ENCODE assay signal across 19 cellular contexts in the genomic region with DNA sequence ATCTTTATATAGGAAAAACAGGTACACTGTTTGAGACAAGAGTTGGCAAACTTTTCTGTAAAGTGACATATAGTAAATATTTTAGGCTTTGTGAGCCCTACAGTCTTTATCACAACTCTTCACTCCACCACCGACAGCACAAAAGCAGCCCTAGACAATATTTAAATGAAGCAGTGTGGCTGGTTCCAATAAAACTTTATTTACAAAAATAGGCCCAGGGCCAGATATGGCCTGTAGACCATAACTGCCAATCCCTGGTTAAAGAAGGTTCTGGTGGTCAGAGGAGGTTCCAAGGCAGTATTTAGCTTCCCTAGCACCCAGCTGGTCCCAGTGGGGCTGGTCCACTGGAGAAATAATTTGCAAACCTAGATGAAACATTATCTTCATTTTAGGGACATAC. TPM values are rescaled to one million over a fixed set of nuclear protein-coding genes. Genes with fewer than 3 reads are reported as not detected.
DNase-seq lines count a peak whose midpoint lies in the region; ATAC-seq, FAIRE-seq and TF ChIP-seq lines count a peak whose summit lies in the region.
"Had no signal": no experiment of that assay in that cellular context is flagged by ENCODE, and none has a peak within 500 bp of the region (broad histone marks: within the 10 kb centered on the region; RNA-seq: fewer than 3 reads in every experiment).

No MANE protein-coding gene starts in this region.

- peak overlapping the region; percentile 77 for H3K27ac ChIP-seq in CD4-positive, CD25-positive, alpha-beta regulatory T cell (ENCODE audit: insufficient read depth, low read length, poor library complexity, severe bottlenecking)
- H3K27ac ChIP-seq: C4-2B, GM23248, ovary had no signal

- peaks cover 16% of the 10 kb centered on the region for H3K36me3 Mint-ChIP-seq in activated CD8-positive, alpha-beta T cell treated with anti-CD3 and anti-CD28 coated beads for 36 hours (ENCODE audit: low read depth)
- peaks cover 33% of the 10 kb centered on the region for H3K36me3 Mint-ChIP-seq in activated CD8-positive, alpha-beta T cell treated with anti-CD3 and anti-CD28 coated beads, Interleukin-2, amount 10 ng/mL, durations not matched to agents 7 days and 5 days (ENCODE audit: low read depth)
- H3K36me3 Mint-ChIP-seq in CD4-positive, CD25-positive, alpha-beta regulatory T cell, result peaks cover 30% of the 10 kb centered on the region
- peaks cover 40% of the 10 kb centered on the region for H3K36me3 Mint-ChIP-seq in T-cell
- H3K36me3 Mint-ChIP-seq in naive thymus-derived CD8-positive, alpha-beta T cell, result peaks cover 0 to 46% (median 8%) of the 10 kb centered on the region in 3 donors

- peaks cover 77% of the 10 kb centered on the region for H3K4me1 Mint-ChIP-seq in activated CD8-positive, alpha-beta T cell treated with anti-CD3 and anti-CD28 coated beads for 36 hours (ENCODE audit: low read depth)
- H3K4me1 Mint-ChIP-seq in activated CD8-positive, alpha-beta T cell treated with anti-CD3 and anti-CD28 coated beads, Interleukin-2, amount 10 ng/mL, durations not matched to agents 7 days and 5 days (ENCODE audit: low read depth), result peaks cover 76% of the 10 kb centered on the region
- H3K4me1 Mint-ChIP-seq in CD4-positive, CD25-positive, alpha-beta regulatory T cell, result peaks cover 43 to 80% (median 62%) of the 10 kb centered on the region in 4 donors
- peaks cover 77 to 89% (median 79%) of the 10 kb centered on the region in 3 donors for H3K4me1 Mint-ChIP-seq in T-cell
- H3K4me1 Mint-ChIP-seq in naive thymus-derived CD8-positive, alpha-beta T cell, result peaks cover 38 to 87% (median 82%) of the 10 kb centered on the region in 4 donors

- H3K9me3 ChIP-seq in CD4-positive, CD25-positive, alpha-beta regulatory T cell (ENCODE audit: control insufficient read depth in 2 of 2, low read length in 2 of 2), result no peaks in the 10 kb centered on the region
- H3K9me3 ChIP-seq: gastroesophageal sphincter, ovary had no signal

- POLR2A ChIA-PET in activated CD8-positive, alpha-beta T cell treated with anti-CD3 and anti-CD28 coated beads for 36 hours (lab: Charles Lee), result interaction anchor here (1.5 to 7.8 kb wide), 2 partner anchors 12 to 46 kb away, joined by 4 to 58 read pairs; no protein-coding TSS in a partner anchor
- POLR2A ChIA-PET in activated CD8-positive, alpha-beta T cell treated with anti-CD3 and anti-CD28 coated beads, Interleukin-2, amount 10 ng/mL, durations not matched to agents 7 days and 5 days (lab: Charles Lee), result interaction anchor here (0.5 to 4.8 kb wide), 5 partner anchors 12 to 426 kb away, joined by 3 to 47 read pairs (median 10); a partner anchor contains a TSS
- POLR2A ChIA-PET in T-cell (lab: Charles Lee), result interaction anchor here in 1 of 2 donors (1.1 kb wide), 1 partner anchor 13 kb away, joined by 5 read pairs; no protein-coding TSS in a partner anchor
- POLR2A ChIA-PET in naive thymus-derived CD8-positive, alpha-beta T cell (lab: Charles Lee), result interaction anchor here (4.6 to 9.9 kb wide), 4 partner anchors 11 to 50 kb away, joined by 26 to 277 read pairs (median 150); a partner anchor contains a TSS

- no peaks in the 10 kb centered on the region for H3K27me3 ChIP-seq in CD4-positive, CD25-positive, alpha-beta regulatory T cell (ENCODE audit: control insufficient read depth, insufficient read depth, low read length)
- H3K27me3 ChIP-seq: gastroesophageal sphincter, ovary had no signal

- peaks cover 80% of the 10 kb centered on the region for H3K4me1 ChIP-seq in CD4-positive, CD25-positive, alpha-beta regulatory T cell (ENCODE audit: control insufficient read depth, insufficient read depth, low read length, poor library complexity, severe bottlenecking)

- H3K4me3 Mint-ChIP-seq in activated CD8-positive, alpha-beta T cell treated with anti-CD3 and anti-CD28 coated beads for 36 hours, result no peak overlapping the region
- no peak overlapping the region for H3K4me3 Mint-ChIP-seq in activated CD8-positive, alpha-beta T cell treated with anti-CD3 and anti-CD28 coated beads, Interleukin-2, amount 10 ng/mL, durations not matched to agents 7 days and 5 days
- H3K4me3 Mint-ChIP-seq in CD4-positive, CD25-positive, alpha-beta regulatory T cell, result peak overlapping the region; percentile 44 to 97 (median 96)
- peak overlapping the region; percentile 67 to 96 (median 92) for H3K4me3 Mint-ChIP-seq in T-cell
- peak overlapping the region in 9 of 10 donors; percentile 64 to 99 (median 92) for H3K4me3 Mint-ChIP-seq in naive thymus-derived CD8-positive, alpha-beta T cell

- DNase-seq in activated CD8-positive, alpha-beta T cell treated with anti-CD3 and anti-CD28 coated beads for 36 hours, result no peak
- DNase-seq in activated CD8-positive, alpha-beta T cell treated with anti-CD3 and anti-CD28 coated beads, Interleukin-2, amount 10 ng/mL, durations not matched to agents 7 days and 5 days, result no peak
- no peak for DNase-seq in CD4-positive, CD25-positive, alpha-beta regulatory T cell
- DNase-seq in T-cell (no peak), Kasumi-1 (lab: John Stamatoyannopoulos, UW) (no peak), GM19239 (ENCODE audit: insufficient read length, low spot score) (no peak), CD1c-positive myeloid dendritic cell (ENCODE audit: extremely low spot score) (no peak)
- DNase-seq in naive thymus-derived CD8-positive, alpha-beta T cell, result no peak
- DNase-seq: activated CD4-positive, alpha-beta T cell treated with anti-CD3 and anti-CD28 coated beads, Interleukin-2, amount 50 U/mL, for 1 hour; caudate nucleus; DMS153; GM23248; NCI-H1436 treated with DMSO at 0.1 percent for 48 hours; ovary; Right ventricle myocardium superior had no signal

- CTCF ChIA-PET in activated CD8-positive, alpha-beta T cell treated with anti-CD3 and anti-CD28 coated beads for 36 hours (lab: Charles Lee), result interaction anchor here (1.3 to 3.4 kb wide), 3 partner anchors 14 to 52 kb away, joined by 3 to 18 read pairs (median 4); a partner anchor contains a TSS
- CTCF ChIA-PET in activated CD8-positive, alpha-beta T cell treated with anti-CD3 and anti-CD28 coated beads, Interleukin-2, amount 10 ng/mL, durations not matched to agents 7 days and 5 days (lab: Charles Lee), result interaction anchor here (1.1 to 7.2 kb wide), 4 partner anchors 11 to 55 kb away, joined by 3 to 57 read pairs (median 12); a partner anchor contains a TSS
- CTCF ChIA-PET in T-cell (lab: Charles Lee), result interaction anchor here in 1 of 2 donors (0.9 to 1.9 kb wide), 2 partner anchors 13 to 52 kb away, joined by 3 to 5 read pairs; a partner anchor contains a TSS

- TF ChIP-seq CTCF in activated CD8-positive, alpha-beta T cell treated with anti-CD3 and anti-CD28 coated beads for 36 hours (IDR thresholded peaks at IDR 0.05), result no peak

- H3K9me3 Mint-ChIP-seq in activated CD8-positive, alpha-beta T cell treated with anti-CD3 and anti-CD28 coated beads for 36 hours, result no peaks in the 10 kb centered on the region
- no peaks in the 10 kb centered on the region for H3K9me3 Mint-ChIP-seq in activated CD8-positive, alpha-beta T cell treated with anti-CD3 and anti-CD28 coated beads, Interleukin-2, amount 10 ng/mL, durations not matched to agents 7 days and 5 days (ENCODE audit: insufficient read depth)
- peaks cover 0 to 2% (median 0%) of the 10 kb centered on the region in 7 donors for H3K9me3 Mint-ChIP-seq in CD4-positive, CD25-positive, alpha-beta regulatory T cell
- no peaks in the 10 kb centered on the region for H3K9me3 Mint-ChIP-seq in T-cell
- no peaks in the 10 kb centered on the region for H3K9me3 Mint-ChIP-seq in naive thymus-derived CD8-positive, alpha-beta T cell

- no peaks in the 10 kb centered on the region for H3K27me3 Mint-ChIP-seq in activated CD8-positive, alpha-beta T cell treated with anti-CD3 and anti-CD28 coated beads for 36 hours
- no peaks in the 10 kb centered on the region for H3K27me3 Mint-ChIP-seq in activated CD8-positive, alpha-beta T cell treated with anti-CD3 and anti-CD28 coated beads, Interleukin-2, amount 10 ng/mL, durations not matched to agents 7 days and 5 days (ENCODE audit: low read depth)
- no peaks in the 10 kb centered on the region for H3K27me3 Mint-ChIP-seq in CD4-positive, CD25-positive, alpha-beta regulatory T cell
- no peaks in the 10 kb centered on the region for H3K27me3 Mint-ChIP-seq in T-cell
- H3K27me3 Mint-ChIP-seq in naive thymus-derived CD8-positive, alpha-beta T cell, result no peaks in the 10 kb centered on the region

- peaks cover 31% of the 10 kb centered on the region for H3K36me3 ChIP-seq in CD4-positive, CD25-positive, alpha-beta regulatory T cell (ENCODE audit: control insufficient read depth, insufficient read depth, low read length)
- H3K36me3 ChIP-seq: ovary had no signal

- ATAC-seq in activated CD8-positive, alpha-beta T cell treated with anti-CD3 and anti-CD28 coated beads for 36 hours, result no peak
- no peak for ATAC-seq in activated CD8-positive, alpha-beta T cell treated with anti-CD3 and anti-CD28 coated beads, Interleukin-2, amount 10 ng/mL, durations not matched to agents 7 days and 5 days
- no peak for ATAC-seq in CD4-positive, CD25-positive, alpha-beta regulatory T cell (ENCODE audit: low read depth in 2 of 2)
- no peak for ATAC-seq in T-cell (replicated peaks in 1 of 4)
- no peak for ATAC-seq in naive thymus-derived CD8-positive, alpha-beta T cell
- ATAC-seq: gastroesophageal sphincter, sciatic nerve had no signal

- H3K27ac Mint-ChIP-seq in activated CD8-positive, alpha-beta T cell treated with anti-CD3 and anti-CD28 coated beads for 36 hours, result peak overlapping the region; percentile 83
- H3K27ac Mint-ChIP-seq in activated CD8-positive, alpha-beta T cell treated with anti-CD3 and anti-CD28 coated beads, Interleukin-2, amount 10 ng/mL, durations not matched to agents 7 days and 5 days, result no peak overlapping the region
- peak overlapping the region; percentile 82 to 91 (median 85) for H3K27ac Mint-ChIP-seq in CD4-positive, CD25-positive, alpha-beta regulatory T cell
- peak overlapping the region; percentile 80 to 93 for H3K27ac Mint-ChIP-seq in T-cell
- peak overlapping the region in 9 of 10 donors; percentile 32 to 96 (median 84) for H3K27ac Mint-ChIP-seq in naive thymus-derived CD8-positive, alpha-beta T cell

- FAIRE-seq in GM19239 (lab: Jason Lieb, UNC), result no peak
- FAIRE-seq: keratinocyte had no signal

- intact Hi-C loops in activated CD8-positive, alpha-beta T cell treated with anti-CD3 and anti-CD28 coated beads for 36 hours (cut with micrococcal nuclease), result loop anchor here (5.0 kb wide), 1 partner anchor 43 kb away; no protein-coding TSS in a partner anchor

- H3K4me3 ChIP-seq in CD4-positive, CD25-positive, alpha-beta regulatory T cell (ENCODE audit: low read depth, low read length), result peak overlapping the region; percentile 99
- H3K4me3 ChIP-seq: gastroesophageal sphincter, GM23248, ovary had no signal

RNA-seq across cellular contexts. Expression of a gene that starts 3.6 kb away (rescaled TPM):
- 10 to 100 TPM; 19.7 to 23.0 TPM for total RNA-seq in activated CD8-positive, alpha-beta T cell treated with anti-CD3 and anti-CD28 coated beads for 36 hours
- total RNA-seq in activated CD8-positive, alpha-beta T cell treated with anti-CD3 and anti-CD28 coated beads, Interleukin-2, amount 10 ng/mL, durations not matched to agents 7 days and 5 days, result 10 to 100 TPM; 20.8 to 23.5 TPM
- total RNA-seq in CD4-positive, CD25-positive, alpha-beta regulatory T cell, result 83.3 TPM
- 10 to 100 TPM; 49.0 to 67.4 (median 64.7) TPM for polyA plus RNA-seq in CD4-positive, CD25-positive, alpha-beta regulatory T cell
- total RNA-seq in T-cell, result 100 to 1,000 TPM in 2 of 5 donors, 10 to 100 TPM in 3; 71.9 to 105 (median 99.1) TPM
- total RNA-seq in naive thymus-derived CD8-positive, alpha-beta T cell, result 10 to 100 TPM; 84.5 to 90.8 TPM
- polyA plus RNA-seq in naive thymus-derived CD8-positive, alpha-beta T cell, result 10 to 100 TPM; 36.9 to 53.6 (median 46.7) TPM

RNA-seq across cellular contexts. Expression of a gene that starts 28.2 kb away (rescaled TPM):
- 10 to 100 TPM; 61.2 to 66.6 TPM for total RNA-seq in activated CD8-positive, alpha-beta T cell treated with anti-CD3 and anti-CD28 coated beads for 36 hours
- total RNA-seq in activated CD8-positive, alpha-beta T cell treated with anti-CD3 and anti-CD28 coated beads, Interleukin-2, amount 10 ng/mL, durations not matched to agents 7 days and 5 days, result 10 to 100 TPM; 75.8 to 76.0 TPM
- 207 TPM for total RNA-seq in CD4-positive, CD25-positive, alpha-beta regulatory T cell
- polyA plus RNA-seq in CD4-positive, CD25-positive, alpha-beta regulatory T cell, result 10 to 100 TPM; 37.0 to 49.6 (median 46.9) TPM
- total RNA-seq in T-cell, result 100 to 1,000 TPM in 2 of 5 donors, 10 to 100 TPM in 3; 96.8 to 197 (median 99.7) TPM
- 100 to 1,000 TPM; 120 TPM for total RNA-seq in naive thymus-derived CD8-positive, alpha-beta T cell
- polyA plus RNA-seq in naive thymus-derived CD8-positive, alpha-beta T cell, result 10 to 100 TPM; 34.4 to 51.1 (median 39.2) TPM

RNA-seq across cellular contexts. Expression of a gene that starts 52.5 kb away (rescaled TPM):
- 10 to 100 TPM; 38.6 to 46.6 TPM for total RNA-seq in activated CD8-positive, alpha-beta T cell treated with anti-CD3 and anti-CD28 coated beads for 36 hours
- total RNA-seq in activated CD8-positive, alpha-beta T cell treated with anti-CD3 and anti-CD28 coated beads, Interleukin-2, amount 10 ng/mL, durations not matched to agents 7 days and 5 days, result 10 to 100 TPM; 50.7 to 62.6 TPM
- total RNA-seq in CD4-positive, CD25-positive, alpha-beta regulatory T cell, result 51.8 TPM
- 10 to 100 TPM; 28.2 to 38.8 (median 34.1) TPM for polyA plus RNA-seq in CD4-positive, CD25-positive, alpha-beta regulatory T cell
- 10 to 100 TPM; 40.5 to 57.1 (median 42.8) TPM for total RNA-seq in T-cell
- 10 to 100 TPM; 38.8 to 39.7 TPM for total RNA-seq in naive thymus-derived CD8-positive, alpha-beta T cell
- polyA plus RNA-seq in naive thymus-derived CD8-positive, alpha-beta T cell, result 10 to 100 TPM; 20.3 to 27.4 (median 21.8) TPM

Comparison
In these comparisons a context has a peak if more than half of its experiments do, and no peak if none do; other contexts are left out.
1. H3K4me3 Mint-ChIP-seq: peak in CD4-positive, CD25-positive, alpha-beta regulatory T cell (4 of 4), T-cell (3 of 3) and naive thymus-derived CD8-positive, alpha-beta T cell (9 of 10); none in activated CD8-positive, alpha-beta T cell treated with anti-CD3 and anti-CD28 coated beads for 36 hours (single experiment) and activated CD8-positive, alpha-beta T cell treated with anti-CD3 and anti-CD28 coated beads, Interleukin-2, amount 10 ng/mL, durations not matched to agents 7 days and 5 days (single experiment).